In genomic region chr12:109221277-109221931, GRCh38 we compare ENCODE assay signal across 19 cellular contexts.
DNase-seq lines count a peak whose midpoint lies in the region; ATAC-seq, FAIRE-seq and TF ChIP-seq lines count a peak whose summit lies in the region.
"Had no signal": no experiment of that assay in that cellular context is flagged by ENCODE, and none has a peak within 500 bp of the region (broad histone marks: within the 10 kb centered on the region; RNA-seq: fewer than 3 reads in every experiment).

No MANE protein-coding gene starts in this region.

- H3K79me2 ChIP-seq in HepG2 (ENCODE audit: insufficient read depth, low read length), result no peaks in the 10 kb centered on the region

- H3K36me3 Mint-ChIP-seq in activated T-helper 2 cell treated with anti-CD3 and anti-CD28 coated beads, Interferon-gamma antibody, Interleukin-2, Interleukin-4, amounts not matched to agents 10 μg/mL and 5 μg/mL and 100 μg/mL, durations not matched to agents 14 hours and 24 hours and 36 hours (ENCODE audit: low read depth), result no peaks in the 10 kb centered on the region

- H3K4me3 Mint-ChIP-seq in activated T-helper 2 cell treated with anti-CD3 and anti-CD28 coated beads, Interferon-gamma antibody, Interleukin-2, Interleukin-4, amounts not matched to agents 10 μg/mL and 5 μg/mL and 100 μg/mL, durations not matched to agents 14 hours and 24 hours and 36 hours (ENCODE audit: low read depth), result no peak overlapping the region
- H3K4me3 Mint-ChIP-seq: CD14-positive monocyte; CD4-positive, alpha-beta memory T cell had no signal

- no peaks in the 10 kb centered on the region for H3K4me1 Mint-ChIP-seq in activated T-helper 2 cell treated with anti-CD3 and anti-CD28 coated beads, Interferon-gamma antibody, Interleukin-2, Interleukin-4, amounts not matched to agents 10 μg/mL and 5 μg/mL and 100 μg/mL, durations not matched to agents 14 hours and 24 hours and 36 hours (ENCODE audit: low read depth)
- H3K4me1 Mint-ChIP-seq: CD14-positive monocyte; CD4-positive, alpha-beta memory T cell had no signal

- no peak overlapping the region for H2AFZ ChIP-seq in HepG2 (ENCODE audit: low read length)
- H2AFZ ChIP-seq: GM23248 had no signal

- no peak overlapping the region for H3K4me3 ChIP-seq in HepG2 (replicated peaks in 1 of 3; ENCODE audit: insufficient read depth in 1 of 3, low read depth in 2 of 3, low read length in 3 of 3)
- no peak overlapping the region for H3K4me3 ChIP-seq in right lobe of liver
- no peak overlapping the region for H3K4me3 ChIP-seq in spleen
- H3K4me3 ChIP-seq: A549, BLaER1, GM23248, HAP-1 had no signal

- FAIRE-seq in HepG2 (lab: Jason Lieb, UNC), result no peak
- FAIRE-seq: A549, GM12892, GM18507 had no signal

- H4K20me1 ChIP-seq in HepG2 (ENCODE audit: insufficient read depth, low read length), result no peaks in the 10 kb centered on the region
- H4K20me1 ChIP-seq: BLaER1 had no signal

- no peak for ATAC-seq in HepG2
- ATAC-seq in right lobe of liver, result no peak
- ATAC-seq: A549 had no signal

- no peak overlapping the region for H3K4me2 ChIP-seq in HepG2 (ENCODE audit: low read depth, low read length)
- H3K4me2 ChIP-seq: A549, BLaER1 had no signal

- POLR2A ChIA-PET in HepG2 (lab: Yijun Ruan, JAX), result no interaction called here

- in situ Hi-C loops in HepG2 (cut with HindIII; ENCODE audit: extremely low pct_ligation_motif_present, low pct_unique_long_range_greater_than_20kb), result no loop called here

- no peak overlapping the region for H3K27ac ChIP-seq in HepG2 (ENCODE audit: extremely low read length, insufficient read depth, low read length)
- no peak overlapping the region for H3K27ac ChIP-seq in right lobe of liver
- H3K27ac ChIP-seq in spleen, result no peak overlapping the region
- H3K27ac ChIP-seq: 22Rv1, A549, BLaER1, GM23248 had no signal

- H3K36me3 ChIP-seq in HepG2 (replicated peaks in 1 of 2; ENCODE audit: control insufficient read depth in 1 of 2, insufficient read depth in 2 of 2, low read length in 2 of 2) (peaks cover 0 to 16% of the 10 kb centered on the region in 2 experiments; a peak in 2 of 5 replicates), right lobe of liver (peaks cover 5 to 97% (median 55%) of the 10 kb centered on the region in 4 donors), spleen (peaks cover 0 to 100% (median 61%) of the 10 kb centered on the region in 6 donors)
- H3K36me3 ChIP-seq: BLaER1, HAP-1 had no signal

- BruUV-seq in HepG2 (replicated peaks; lab: Mats Ljungman, UMichigan), result no TSS peak

- TF ChIP-seq RAD21 in HepG2 (CRISPR knock-in tag; IDR thresholded peaks at IDR 0.05), result no peak

- no peak for TF ChIP-seq EP300 in HepG2 (IDR thresholded peaks at IDR 0.05; ENCODE audit: low read depth in 2 of 2, low read length in 2 of 2)
- TF ChIP-seq EP300 in HepG2 (CRISPR knock-in tag; IDR thresholded peaks at IDR 0.05; ENCODE audit: borderline replicate concordance), result no peak

- H3K27ac Mint-ChIP-seq in activated T-helper 2 cell treated with anti-CD3 and anti-CD28 coated beads, Interferon-gamma antibody, Interleukin-2, Interleukin-4, amounts not matched to agents 10 μg/mL and 5 μg/mL and 100 μg/mL, durations not matched to agents 14 hours and 24 hours and 36 hours, result no peak overlapping the region

- H3K4me1 ChIP-seq in HepG2 (ENCODE audit: insufficient read depth, low read length), result no peaks in the 10 kb centered on the region
- no peaks in the 10 kb centered on the region for H3K4me1 ChIP-seq in right lobe of liver
- no peaks in the 10 kb centered on the region for H3K4me1 ChIP-seq in spleen
- H3K4me1 ChIP-seq: A549, BLaER1, HAP-1 had no signal

- no peak for TF ChIP-seq POLR2A in HepG2 (IDR thresholded peaks at IDR 0.05; ENCODE audit: insufficient read depth in 1 of 2, low read depth in 2 of 2, low read length in 2 of 2)
- TF ChIP-seq POLR2A in right lobe of liver (IDR thresholded peaks at IDR 0.05), result no peak
- TF ChIP-seq POLR2A in spleen (IDR thresholded peaks at IDR 0.05), result no peak

- H3K9me3 ChIP-seq in HepG2 (ENCODE audit: low read length), result no peaks in the 10 kb centered on the region
- H3K9me3 ChIP-seq in right lobe of liver, result no peaks in the 10 kb centered on the region
- H3K9me3 ChIP-seq in spleen, result no peaks in the 10 kb centered on the region
- H3K9me3 ChIP-seq: A549, BLaER1, HAP-1 had no signal

- intact Hi-C loops in HepG2 (cut with micrococcal nuclease; ENCODE audit: unreplicated experiment) (no loop called here), right lobe of liver (cut with DNase I) (no loop called here), spleen (cut with DNase I; ENCODE audit: low total_unique reads) (no loop called here)
- intact Hi-C loops in activated T-helper 2 cell treated with anti-CD3 and anti-CD28 coated beads, Interferon-gamma antibody, Interleukin-2, Interleukin-4, amounts not matched to agents 10 μg/mL and 5 μg/mL and 100 μg/mL, durations not matched to agents 14 hours and 24 hours and 36 hours (cut with micrococcal nuclease), result no loop called here

- CTCF ChIA-PET in HepG2 (lab: Yijun Ruan, JAX; ENCODE audit: low intra/inter-chr PET ratio, low total read pairs), result no interaction called here

- no peaks in the 10 kb centered on the region for H3K9me3 Mint-ChIP-seq in activated T-helper 2 cell treated with anti-CD3 and anti-CD28 coated beads, Interferon-gamma antibody, Interleukin-2, Interleukin-4, amounts not matched to agents 10 μg/mL and 5 μg/mL and 100 μg/mL, durations not matched to agents 14 hours and 24 hours and 36 hours
- H3K9me3 Mint-ChIP-seq: CD14-positive monocyte; CD4-positive, alpha-beta memory T cell had no signal

- TF ChIP-seq CTCF in HepG2 (CRISPR knock-in tag; IDR thresholded peaks at IDR 0.05) (no peak), right lobe of liver (IDR thresholded peaks at IDR 0.05) (no peak), spleen (IDR thresholded peaks at IDR 0.05 in 8 of 11, conservative IDR thresholded peaks at IDR 0.05 in 3 of 11) (no peak)

- H3K9ac ChIP-seq in HepG2 (ENCODE audit: insufficient read depth, low read depth, low read length), result no peak overlapping the region
- H3K9ac ChIP-seq: BLaER1, GM23248 had no signal

- DNase-seq in NCI-H2171 treated with DMSO at 0.1 percent for 48 hours (lab: John Stamatoyannopoulos, UW), result peak; percentile 12
- DNase-seq in NCI-H2171 (lab: John Stamatoyannopoulos, UW), result no peak
- no peak for DNase-seq in HepG2 (ENCODE audit: low spot score)
- DNase-seq in right lobe of liver, result no peak
- DNase-seq in spleen, result peak; percentile 50
- no peak for DNase-seq in activated T-helper 2 cell treated with anti-CD3 and anti-CD28 coated beads, Interferon-gamma antibody, Interleukin-2, Interleukin-4, amounts not matched to agents 10 μg/mL and 5 μg/mL and 100 μg/mL, durations not matched to agents 14 hours and 24 hours and 36 hours (ENCODE audit: low spot score)
- no peak for DNase-seq in NCI-H345 (lab: John Stamatoyannopoulos, UW)
- DNase-seq: CD4-positive, alpha-beta memory T cell; DMS153; DMS79; GDM1; GM23248 had no signal

- H3K27me3 Mint-ChIP-seq in activated T-helper 2 cell treated with anti-CD3 and anti-CD28 coated beads, Interferon-gamma antibody, Interleukin-2, Interleukin-4, amounts not matched to agents 10 μg/mL and 5 μg/mL and 100 μg/mL, durations not matched to agents 14 hours and 24 hours and 36 hours (ENCODE audit: low read depth), result no peaks in the 10 kb centered on the region
- H3K27me3 Mint-ChIP-seq: CD4-positive, alpha-beta memory T cell had no signal

- WGBS in HepG2 (ENCODE audit: low lambda C conversion rate), result 94% methylated on average over 9 of the region's 10 CpGs
- 85% methylated on average over 6 of the region's 10 CpGs for WGBS in right lobe of liver (ENCODE audit: insufficient coverage, low coverage, low lambda C conversion rate, missing lambda C conversion rate)
- 89 to 96% (median 96%) methylated on average over 10 of the region's 10 CpGs for WGBS in spleen, 5 donors

- H3K27me3 ChIP-seq in HepG2 (ENCODE audit: control insufficient read depth in 1 of 2, insufficient read depth in 2 of 2, low read length in 2 of 2), result no peaks in the 10 kb centered on the region
- no peaks in the 10 kb centered on the region for H3K27me3 ChIP-seq in right lobe of liver
- no peaks in the 10 kb centered on the region for H3K27me3 ChIP-seq in spleen (replicated peaks in 1 of 7)
- H3K27me3 ChIP-seq: BLaER1 had no signal

TF ChIP-seq in HepG2, 621 proteins besides CTCF, POLR2A, EP300 and RAD21:
- TF ChIP-seq ZNF629 (CRISPR knock-in tag; conservative IDR thresholded peaks at IDR 0.05) (peak; percentile 82), NFYC (CRISPR knock-in tag; IDR thresholded peaks at IDR 0.05) (no peak), ELF3 (CRISPR knock-in tag; IDR thresholded peaks at IDR 0.05) (no peak)

Comparison
In these comparisons a context has a peak if more than half of its experiments do, and no peak if none do; other contexts are left out.
1. DNase-seq: peak in NCI-H2171 treated with DMSO at 0.1 percent for 48 hours (single experiment) and spleen (single experiment); none in NCI-H2171 (single experiment), HepG2 (single experiment), right lobe of liver (0 of 3), activated T-helper 2 cell treated with anti-CD3 and anti-CD28 coated beads, Interferon-gamma antibody, Interleukin-2, Interleukin-4, amounts not matched to agents 10 μg/mL and 5 μg/mL and 100 μg/mL, durations not matched to agents 14 hours and 24 hours and 36 hours (single experiment) and NCI-H345 (single experiment).